In genomic region chr11:66267039-66267378, GRCh38 we compare ENCODE assay signal across 8 cellular contexts. TPM values are rescaled to one million over a fixed set of nuclear protein-coding genes. Genes with fewer than 3 reads are reported as not detected.
DNase-seq lines count a peak whose midpoint lies in the region; ATAC-seq and TF ChIP-seq lines count a peak whose summit lies in the region.

No MANE protein-coding gene starts in this region.

- no peaks in the 10 kb centered on the region for H3K27me3 Mint-ChIP-seq in mesothelial cell of epicardium (ENCODE audit: low read depth)

- TF ChIP-seq CTCF in cardiac muscle cell (IDR thresholded peaks at IDR 0.05; ENCODE audit: low read depth, low read length), result no peak
- TF ChIP-seq CTCF in mesothelial cell of epicardium (IDR thresholded peaks at IDR 0.05; ENCODE audit: unreplicated experiment), result no peak
- TF ChIP-seq CTCF in vagina (IDR thresholded peaks at IDR 0.05), result no peak

- no peaks in the 10 kb centered on the region for H3K27me3 ChIP-seq in cardiac muscle cell
- H3K27me3 ChIP-seq in vagina, result no peaks in the 10 kb centered on the region

- H3K4me1 Mint-ChIP-seq in mesothelial cell of epicardium, result peaks cover 17% of the 10 kb centered on the region

- H3K9me3 ChIP-seq in cardiac muscle cell (ENCODE audit: low read depth), result no peaks in the 10 kb centered on the region
- no peaks in the 10 kb centered on the region for H3K9me3 ChIP-seq in vagina

- ATAC-seq in Right ventricle myocardium superior (ENCODE audit: poor library complexity), result no peak

- H3K4me1 ChIP-seq in cardiac muscle cell (ENCODE audit: low read depth) (peaks cover 7% of the 10 kb centered on the region), vagina (peaks cover 39% of the 10 kb centered on the region)

- H3K36me3 ChIP-seq in cardiac muscle cell (peaks cover 3% of the 10 kb centered on the region), vagina (peaks cover 0 to 26% of the 10 kb centered on the region in 2 donors)

- peak overlapping the region; percentile 92 for H3K4me3 Mint-ChIP-seq in mesothelial cell of epicardium

- H3K4me3 ChIP-seq in cardiac muscle cell, result peak overlapping the region; percentile 90
- H3K4me3 ChIP-seq in vagina, result peak overlapping the region; percentile 92 to 97

- intact Hi-C loops in Right ventricle myocardium superior (cut with DNase I) (no loop called here), vagina (cut with DNase I) (no loop called here)

- no peaks in the 10 kb centered on the region for H3K9me3 Mint-ChIP-seq in mesothelial cell of epicardium

- peak overlapping the region; percentile 94 for H3K27ac Mint-ChIP-seq in mesothelial cell of epicardium

- H3K36me3 Mint-ChIP-seq in mesothelial cell of epicardium, result peaks cover 17% of the 10 kb centered on the region

- DNase-seq in cardiac muscle cell (ENCODE audit: low read depth in 1 of 2, low spot score in 1 of 2) (no peak), Right ventricle myocardium superior (no peak), mesothelial cell of epicardium (ENCODE audit: low spot score in 2 of 2, unreplicated experiment in 2 of 2) (no peak), vagina (ENCODE audit: extremely low spot score in 2 of 2) (no peak), NCI-H748 (lab: John Stamatoyannopoulos, UW; ENCODE audit: unreplicated experiment) (no peak), NCI-H1694 treated with DMSO at 0.1 percent for 48 hours (lab: John Stamatoyannopoulos, UW) (no peak)
- DNase-seq in stimulated activated CD4-positive, alpha-beta T cell treated with anti-CD3 and anti-CD28 coated beads, Interleukin-2, amount 100 ng/mL, for 48 hours, result no peak

- peak overlapping the region; percentile 81 for H3K27ac ChIP-seq in cardiac muscle cell
- peak overlapping the region; percentile 99 for H3K27ac ChIP-seq in cingulate gyrus (ENCODE audit: low read depth, low read length)
- H3K27ac ChIP-seq in vagina, result peak overlapping the region; percentile 98

- TF ChIP-seq POLR2A in vagina (IDR thresholded peaks at IDR 0.05), result no peak

RNA-seq across cellular contexts. Expression of gene RAB1B, which starts 1.4 kb away (rescaled TPM):
- 103 and 135 TPM in 2 replicates for total RNA-seq in cardiac muscle cell
- polyA plus RNA-seq in cardiac muscle cell, result 17.3 and 21.0 TPM in 2 replicates
- total RNA-seq in Right ventricle myocardium superior, result 114 TPM
- total RNA-seq in mesothelial cell of epicardium, result 88.6 to 91.8 TPM (median 90.1 TPM) in 3 replicates
- total RNA-seq in vagina, result 72.7 TPM

RNA-seq across cellular contexts. Expression of gene KLC2, which starts 9.5 kb away (rescaled TPM):
- total RNA-seq in cardiac muscle cell (29.7 and 33.9 TPM in 2 replicates), Right ventricle myocardium superior (30.7 TPM), mesothelial cell of epicardium (42.0 to 43.0 TPM (median 42.9 TPM) in 3 replicates), vagina (14.0 TPM)
- polyA plus RNA-seq in cardiac muscle cell, result 41.6 and 46.4 TPM in 2 replicates

RNA-seq across cellular contexts. Expression of gene CNIH2, which starts 11.0 kb away (rescaled TPM):
- total RNA-seq in cardiac muscle cell, result 2.1 and 2.7 TPM in 2 replicates
- polyA plus RNA-seq in cardiac muscle cell, result 3.3 and 8.9 TPM in 2 replicates
- total RNA-seq in Right ventricle myocardium superior, result not detected
- total RNA-seq in mesothelial cell of epicardium, result 10.1 to 11.5 TPM (median 10.2 TPM) in 3 replicates
- total RNA-seq in vagina, result 3.2 TPM

RNA-seq across cellular contexts. Expression of gene YIF1A, which starts 21.9 kb away (rescaled TPM):
- total RNA-seq in cardiac muscle cell (68.2 and 121 TPM in 2 replicates), Right ventricle myocardium superior (38.4 TPM), mesothelial cell of epicardium (66.8 to 74.0 TPM (median 71.2 TPM) in 3 replicates), vagina (130 TPM)
- polyA plus RNA-seq in cardiac muscle cell, result 116 and 147 TPM in 2 replicates

RNA-seq across cellular contexts. Expression of gene TMEM151A, which starts 24.7 kb away (rescaled TPM):
- total RNA-seq in cardiac muscle cell, result 2.6 and 3.5 TPM in 2 replicates
- 0.87 and 2.0 TPM in 2 replicates for polyA plus RNA-seq in cardiac muscle cell
- not detected for total RNA-seq in Right ventricle myocardium superior
- total RNA-seq in mesothelial cell of epicardium, result 1.3 to 1.8 TPM (median 1.6 TPM) in 3 replicates
- 1.7 TPM for total RNA-seq in vagina
